Comparison of ENCODE assay signal across 24 cellular contexts in genomic region chr2:167750675-167751074, GRCh38.
DNase-seq lines count a peak whose midpoint lies in the region; ATAC-seq and TF ChIP-seq lines count a peak whose summit lies in the region.
"Had no signal": no experiment of that assay in that cellular context is flagged by ENCODE, and none has a peak within 500 bp of the region (broad histone marks: within the 10 kb centered on the region; RNA-seq: fewer than 3 reads in every experiment).

No MANE protein-coding gene starts in this region.

- POLR2A ChIA-PET in PC-3 (lab: Charles Lee; ENCODE audit: unreplicated experiment) = no interaction called here

- 37 to 70% (median 45%) methylated on average over 3 of the region's 3 CpGs for WGBS in psoas muscle, 3 donors

- no peak overlapping the region for H3K4me3 Mint-ChIP-seq in GM23338
- H3K4me3 Mint-ChIP-seq: CD4-positive, alpha-beta memory T cell; IgD-negative memory B cell; T-helper 2 cell treated with Interferon-gamma antibody and Interleukin-4, amounts not matched to agents 5 μg/mL and 100 μg/mL, for 36 hours had no signal

- no peaks in the 10 kb centered on the region for H3K36me3 Mint-ChIP-seq in GM23338 (ENCODE audit: low read depth)
- H3K36me3 Mint-ChIP-seq: CD4-positive, alpha-beta memory T cell; IgD-negative memory B cell had no signal

- H3K27ac Mint-ChIP-seq in GM23338 = peak overlapping the region; percentile 37; the same call in 1 of the 2 replicates
- H3K27ac Mint-ChIP-seq: CD4-positive, alpha-beta memory T cell; IgD-negative memory B cell; T-helper 2 cell treated with Interferon-gamma antibody and Interleukin-4, amounts not matched to agents 5 μg/mL and 100 μg/mL, for 36 hours had no signal

- H3K27me3 Mint-ChIP-seq in GM23338 (ENCODE audit: insufficient read depth, low read depth, poor library complexity) = peaks cover 3% of the 10 kb centered on the region

- H3F3A ChIP-seq in GM23338 (replicated peaks; ENCODE audit: low read depth) = no peaks in the 10 kb centered on the region
- H3F3A ChIP-seq in PC-3 (ENCODE audit: low read length, unreplicated experiment) = no peaks in the 10 kb centered on the region

- no peak overlapping the region for H3K27ac ChIP-seq in GM23338 (ENCODE audit: low read depth)
- H3K27ac ChIP-seq in PC-3 (ENCODE audit: low read length) = no peak overlapping the region
- peak overlapping the region; percentile 96 for H3K27ac ChIP-seq in psoas muscle
- no peak overlapping the region for H3K27ac ChIP-seq in Karpas-422 (ENCODE audit: low read length)
- H3K27ac ChIP-seq: A549, KMS-11 had no signal

- BruUV-seq in PC-3 (replicated peaks; lab: Mats Ljungman, UMichigan) = no TSS peak

- CTCF ChIA-PET in PC-3 (lab: Charles Lee) = no interaction called here

- H2AFZ ChIP-seq in GM23338 (no peak overlapping the region), PC-3 (ENCODE audit: low read length) (no peak overlapping the region), Karpas-422 (ENCODE audit: low read length) (no peak overlapping the region)

- H3K4me3 ChIP-seq in GM23338 (no peak overlapping the region), PC-3 (ENCODE audit: low read length) (no peak overlapping the region), psoas muscle (peak overlapping the region; percentile 62), Karpas-422 (ENCODE audit: low read length) (no peak overlapping the region)
- H3K4me3 ChIP-seq: A549 had no signal

- DNase-seq in Ammon's horn (ENCODE audit: low spot score) (peak; percentile 17), GM23338 (ENCODE audit: low spot score) (no peak), PC-3 (no peak), psoas muscle (no peak), Karpas-422 (no peak), H4 (ENCODE audit: low spot score) (no peak)
- DNase-seq: AML-193; C1 segment of cervical spinal cord; CD4-positive, alpha-beta memory T cell; COR-L47; DMS79 treated with DMSO at 0.1 percent for 48 hours; NCI-H1092; NCI-H1417 treated with DMSO at 0.1 percent for 48 hours; NCI-H187 treated with DMSO at 0.1 percent for 48 hours; NCI-H446; NCI-H774; Right ventricle myocardium superior; RPMI8226; T-helper 1 cell had no signal

- no peaks in the 10 kb centered on the region for H3K9me3 Mint-ChIP-seq in GM23338
- H3K9me3 Mint-ChIP-seq: IgD-negative memory B cell; T-helper 2 cell treated with Interferon-gamma antibody and Interleukin-4, amounts not matched to agents 5 μg/mL and 100 μg/mL, for 36 hours had no signal

- no peak overlapping the region for H3K4me2 ChIP-seq in GM23338
- H3K4me2 ChIP-seq in PC-3 (ENCODE audit: low read length) = peak overlapping the region; percentile 25
- no peak overlapping the region for H3K4me2 ChIP-seq in Karpas-422 (ENCODE audit: low read depth, low read length, poor library complexity, severe bottlenecking)
- H3K4me2 ChIP-seq: KMS-11 had no signal

- H3K27me3 ChIP-seq in GM23338 (ENCODE audit: insufficient read depth) = no peaks in the 10 kb centered on the region
- no peaks in the 10 kb centered on the region for H3K27me3 ChIP-seq in PC-3 (ENCODE audit: low read length)
- no peaks in the 10 kb centered on the region for H3K27me3 ChIP-seq in psoas muscle (ENCODE audit: insufficient read depth in 3 of 3, low read length in 2 of 3)
- no peaks in the 10 kb centered on the region for H3K27me3 ChIP-seq in Karpas-422 (ENCODE audit: low read length)

- peaks cover 3% of the 10 kb centered on the region; the same call in 1 of the 2 replicates for H3K9me2 ChIP-seq in GM23338 (ENCODE audit: insufficient read depth)
- H3K9me2 ChIP-seq in PC-3 (replicated peaks; ENCODE audit: low read length) = 0 out of 2 replicates have a peak, but pooled peaks cover 5% of the 10 kb centered on the region
- H3K9me2 ChIP-seq in Karpas-422 (replicated peaks; ENCODE audit: insufficient read depth, low read length) = no peaks in the 10 kb centered on the region

- intact Hi-C loops in PC-3 (cut with micrococcal nuclease) (no loop called here), psoas muscle (cut with DNase I) (loop anchor here in 1 of 2 donors (5.0 kb wide), 1 partner anchor 77 kb away; no protein-coding TSS in a partner anchor)

- H3K9me3 ChIP-seq in PC-3 (ENCODE audit: low read length) (no peaks in the 10 kb centered on the region), psoas muscle (no peaks in the 10 kb centered on the region), Karpas-422 (ENCODE audit: low read length) (no peaks in the 10 kb centered on the region)
- H3K9me3 ChIP-seq: A549 had no signal

- H4K20me1 ChIP-seq in GM23338 (replicated peaks; ENCODE audit: insufficient read depth) (no peaks in the 10 kb centered on the region), PC-3 (ENCODE audit: low read length) (no peaks in the 10 kb centered on the region), Karpas-422 (ENCODE audit: insufficient read depth, low read depth, low read length) (no peaks in the 10 kb centered on the region)

- ATAC-seq in GM23338 (no peak), PC-3 (no peak), psoas muscle (peak; percentile 65 to 72 (median 70)), GM18868 (IDR thresholded peaks at IDR 0.05; ENCODE audit: unreplicated experiment) (no peak)
- ATAC-seq: A549 had no signal

- H3K79me2 ChIP-seq in GM23338 (replicated peaks; ENCODE audit: insufficient read depth) (no peaks in the 10 kb centered on the region), PC-3 (ENCODE audit: low read length) (no peaks in the 10 kb centered on the region), Karpas-422 (ENCODE audit: low read length) (no peaks in the 10 kb centered on the region)

- H3K36me3 ChIP-seq in GM23338 (ENCODE audit: insufficient read depth) (no peaks in the 10 kb centered on the region), PC-3 (ENCODE audit: low read depth, low read length) (no peaks in the 10 kb centered on the region), psoas muscle (ENCODE audit: insufficient read depth in 1 of 2, low read depth in 1 of 2) (no peaks in the 10 kb centered on the region), Karpas-422 (ENCODE audit: insufficient read depth, low read length) (no peaks in the 10 kb centered on the region)

- TF ChIP-seq CTCF in GM23338 (conservative IDR thresholded peaks at IDR 0.05; ENCODE audit: low read depth in 2 of 2) = no peak
- no peak for TF ChIP-seq CTCF in PC-3 (conservative IDR thresholded peaks at IDR 0.05; ENCODE audit: low read depth, low read length)
- TF ChIP-seq CTCF in psoas muscle (IDR thresholded peaks at IDR 0.05) = no peak

- H3K4me1 ChIP-seq in GM23338 (ENCODE audit: insufficient read depth) (peaks cover 31% of the 10 kb centered on the region), PC-3 (ENCODE audit: insufficient read depth, low read length) (peaks cover 25% of the 10 kb centered on the region), psoas muscle (peaks cover 20% of the 10 kb centered on the region), Karpas-422 (ENCODE audit: low read length) (no peaks in the 10 kb centered on the region)
- H3K4me1 ChIP-seq: A549 had no signal

- H3K9ac ChIP-seq in PC-3 (ENCODE audit: low read length) (no peak overlapping the region), Karpas-422 (ENCODE audit: low read length) (no peak overlapping the region)
- H3K9ac ChIP-seq: KMS-11 had no signal

- H3K4me1 Mint-ChIP-seq in GM23338 = peaks cover 38% of the 10 kb centered on the region
- H3K4me1 Mint-ChIP-seq: CD4-positive, alpha-beta memory T cell; IgD-negative memory B cell had no signal

TF ChIP-seq in GM23338, 12 proteins besides CTCF, POLR2A, EP300 and RAD21 (continues in another document):
- TF ChIP-seq STAT1 (IDR thresholded peaks at IDR 0.05; ENCODE audit: unreplicated experiment) (no peak), ZNF331 (CRISPR knock-in tag; IDR thresholded peaks at IDR 0.05; ENCODE audit: low read depth) (no peak), POLR2AphosphoS5 (IDR thresholded peaks at IDR 0.05; ENCODE audit: low read depth) (no peak), EZH2 (IDR thresholded peaks at IDR 0.05; ENCODE audit: low read depth, unreplicated experiment) (no peak), REST (IDR thresholded peaks at IDR 0.05; ENCODE audit: unreplicated experiment) (no peak), ZNF114 (CRISPR knock-in tag; IDR thresholded peaks at IDR 0.05) (no peak)

Comparison
In these comparisons a context has a peak if more than half of its experiments do, and no peak if none do; other contexts are left out.
1. ATAC-seq: peak in psoas muscle (4 of 4); none in GM23338 (single experiment), PC-3 (single experiment) and GM18868 (single experiment).